2 cellular contexts compared by ENCODE assay signal in the genomic region with DNA sequence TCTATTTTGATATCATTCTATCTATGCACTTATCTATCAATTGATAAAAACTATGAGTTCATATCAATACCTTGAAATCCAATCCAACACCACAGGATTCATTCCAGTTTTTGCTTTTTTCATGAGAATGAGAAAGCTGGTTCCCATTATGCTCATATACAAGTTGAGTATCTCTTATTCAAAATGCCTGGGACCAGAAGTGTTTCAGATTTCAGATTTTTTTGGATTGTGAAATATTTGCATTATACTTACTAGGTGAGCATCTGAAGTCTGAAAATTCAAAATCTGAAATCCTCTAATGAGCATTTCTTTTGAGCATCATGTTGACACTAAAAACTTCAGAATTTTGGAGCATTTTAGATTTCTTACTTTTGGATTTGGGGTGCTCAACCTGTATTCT.
TF ChIP-seq lines count a peak whose summit lies in the region.

No MANE protein-coding gene starts in this region.

TF ChIP-seq in A549, 52 proteins besides CTCF, POLR2A, EP300 and RAD21:
- TF ChIP-seq CEBPB (IDR thresholded peaks at IDR 0.05) (peak in 1 of 2 experiments; percentile 39; a peak in 1 of 4 replicates), BCL3 (IDR thresholded peaks at IDR 0.05) (no peak), HDAC2 (IDR thresholded peaks at IDR 0.05) (no peak), EHF (CRISPR knock-in tag; IDR thresholded peaks at IDR 0.05) (no peak), RNF2 (IDR thresholded peaks at IDR 0.05; ENCODE audit: borderline replicate concordance, low read depth) (no peak), HMGXB4 (CRISPR knock-in tag; IDR thresholded peaks at IDR 0.05; ENCODE audit: borderline replicate concordance) (no peak), ATOH8 (CRISPR knock-in tag; IDR thresholded peaks at IDR 0.05; ENCODE audit: low read depth) (no peak)
- TF ChIP-seq, protein P1, sequence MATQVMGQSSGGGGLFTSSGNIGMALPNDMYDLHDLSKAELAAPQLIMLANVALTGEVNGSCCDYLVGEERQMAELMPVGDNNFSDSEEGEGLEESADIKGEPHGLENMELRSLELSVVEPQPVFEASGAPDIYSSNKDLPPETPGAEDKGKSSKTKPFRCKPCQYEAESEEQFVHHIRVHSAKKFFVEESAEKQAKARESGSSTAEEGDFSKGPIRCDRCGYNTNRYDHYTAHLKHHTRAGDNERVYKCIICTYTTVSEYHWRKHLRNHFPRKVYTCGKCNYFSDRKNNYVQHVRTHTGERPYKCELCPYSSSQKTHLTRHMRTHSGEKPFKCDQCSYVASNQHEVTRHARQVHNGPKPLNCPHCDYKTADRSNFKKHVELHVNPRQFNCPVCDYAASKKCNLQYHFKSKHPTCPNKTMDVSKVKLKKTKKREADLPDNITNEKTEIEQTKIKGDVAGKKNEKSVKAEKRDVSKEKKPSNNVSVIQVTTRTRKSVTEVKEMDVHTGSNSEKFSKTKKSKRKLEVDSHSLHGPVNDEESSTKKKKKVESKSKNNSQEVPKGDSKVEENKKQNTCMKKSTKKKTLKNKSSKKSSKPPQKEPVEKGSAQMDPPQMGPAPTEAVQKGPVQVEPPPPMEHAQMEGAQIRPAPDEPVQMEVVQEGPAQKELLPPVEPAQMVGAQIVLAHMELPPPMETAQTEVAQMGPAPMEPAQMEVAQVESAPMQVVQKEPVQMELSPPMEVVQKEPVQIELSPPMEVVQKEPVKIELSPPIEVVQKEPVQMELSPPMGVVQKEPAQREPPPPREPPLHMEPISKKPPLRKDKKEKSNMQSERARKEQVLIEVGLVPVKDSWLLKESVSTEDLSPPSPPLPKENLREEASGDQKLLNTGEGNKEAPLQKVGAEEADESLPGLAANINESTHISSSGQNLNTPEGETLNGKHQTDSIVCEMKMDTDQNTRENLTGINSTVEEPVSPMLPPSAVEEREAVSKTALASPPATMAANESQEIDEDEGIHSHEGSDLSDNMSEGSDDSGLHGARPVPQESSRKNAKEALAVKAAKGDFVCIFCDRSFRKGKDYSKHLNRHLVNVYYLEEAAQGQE (IDR thresholded peaks at IDR 0.05), result no peak

TF ChIP-seq in endothelial cell of umbilical vein, 7 proteins besides CTCF, POLR2A, EP300 and RAD21:
- TF ChIP-seq MYC (IDR thresholded peaks at IDR 0.05; ENCODE audit: low read depth, low read length) (no peak), POLR2AphosphoS5 (IDR thresholded peaks at IDR 0.05; ENCODE audit: insufficient read depth, low read depth, low read length) (no peak), GATA2 (IDR thresholded peaks at IDR 0.05; ENCODE audit: insufficient read depth, insufficient read length, low read depth, low read length) (no peak), EZH2 (IDR thresholded peaks at IDR 0.05; ENCODE audit: borderline replicate concordance, low read depth, low read length, severe bottlenecking) (no peak), JUN (IDR thresholded peaks at IDR 0.05; ENCODE audit: borderline replicate concordance, insufficient read depth, insufficient read length, low read depth) (no peak), FOS (IDR thresholded peaks at IDR 0.05; ENCODE audit: borderline replicate concordance, insufficient read depth, low read length) (no peak)
- TF ChIP-seq, protein P2, sequence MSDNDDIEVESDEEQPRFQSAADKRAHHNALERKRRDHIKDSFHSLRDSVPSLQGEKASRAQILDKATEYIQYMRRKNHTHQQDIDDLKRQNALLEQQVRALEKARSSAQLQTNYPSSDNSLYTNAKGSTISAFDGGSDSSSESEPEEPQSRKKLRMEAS (IDR thresholded peaks at IDR 0.05; ENCODE audit: insufficient read depth, insufficient read length), result no peak
